Comparison of ENCODE assay signal across 1 cellular context in the genomic region with DNA sequence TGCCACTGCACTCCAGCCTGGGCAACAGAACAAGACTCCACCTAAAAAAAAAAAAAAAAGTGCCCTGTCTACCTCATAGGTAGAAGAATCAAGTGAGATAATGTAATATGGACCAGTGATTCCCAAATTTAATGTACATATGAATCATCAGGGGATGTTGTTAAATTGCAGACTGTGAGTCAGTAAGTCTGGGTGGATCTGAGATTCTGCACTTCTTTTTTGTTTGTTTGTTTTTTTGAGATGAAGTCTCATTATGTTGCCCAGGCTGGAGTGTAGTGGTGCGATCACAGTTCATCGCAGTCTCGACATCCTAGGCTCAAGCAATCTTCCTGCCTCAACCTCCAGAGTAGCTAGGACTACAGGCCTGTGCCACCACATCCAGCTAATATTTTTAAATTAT.
A peak's percentile ranks its signal among the peaks of the same experiment; 100 is the strongest.
TF ChIP-seq lines count a peak whose summit lies in the region.

No MANE protein-coding gene starts in this region.

TF ChIP-seq in HEK293, 187 proteins besides CTCF, POLR2A, EP300 and RAD21 (continued from another document and continues in another):
- TF ChIP-seq, protein P1, sequence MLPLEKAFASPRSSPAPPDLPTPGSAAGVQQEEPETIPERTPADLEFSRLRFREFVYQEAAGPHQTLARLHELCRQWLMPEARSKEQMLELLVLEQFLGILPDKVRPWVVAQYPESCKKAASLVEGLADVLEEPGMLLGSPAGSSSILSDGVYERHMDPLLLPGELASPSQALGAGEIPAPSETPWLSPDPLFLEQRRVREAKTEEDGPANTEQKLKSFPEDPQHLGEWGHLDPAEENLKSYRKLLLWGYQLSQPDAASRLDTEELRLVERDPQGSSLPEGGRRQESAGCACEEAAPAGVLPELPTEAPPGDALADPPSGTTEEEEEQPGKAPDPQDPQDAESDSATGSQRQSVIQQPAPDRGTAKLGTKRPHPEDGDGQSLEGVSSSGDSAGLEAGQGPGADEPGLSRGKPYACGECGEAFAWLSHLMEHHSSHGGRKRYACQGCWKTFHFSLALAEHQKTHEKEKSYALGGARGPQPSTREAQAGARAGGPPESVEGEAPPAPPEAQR (tag by site-specific recombination; IDR thresholded peaks at IDR 0.05): no peak
- TF ChIP-seq ZSCAN16 (tag by site-specific recombination; IDR thresholded peaks at IDR 0.05): no peak
- TF ChIP-seq ZBTB6 (tag by site-specific recombination; IDR thresholded peaks at IDR 0.05): no peak
- TF ChIP-seq GLI4 (tag by site-specific recombination; IDR thresholded peaks at IDR 0.05): no peak
- no peak for TF ChIP-seq ZNF133 (tag by site-specific recombination; IDR thresholded peaks at IDR 0.05)
- no peak for TF ChIP-seq SCRT2 (tag by site-specific recombination; IDR thresholded peaks at IDR 0.05)
- TF ChIP-seq MYNN (tag by site-specific recombination; IDR thresholded peaks at IDR 0.05; ENCODE audit: borderline replicate concordance): no peak
- TF ChIP-seq ZNF174 (tag by site-specific recombination; IDR thresholded peaks at IDR 0.05): no peak
- TF ChIP-seq ZNF146 (tag by site-specific recombination; IDR thresholded peaks at IDR 0.05): no peak
- TF ChIP-seq ZBTB17 (tag by site-specific recombination; IDR thresholded peaks at IDR 0.05): peak; percentile 31; the same call in 1 of the 2 replicates
- no peak for TF ChIP-seq ZNF843 (tag by site-specific recombination; IDR thresholded peaks at IDR 0.05)
- TF ChIP-seq GLI2 (tag by site-specific recombination; IDR thresholded peaks at IDR 0.05; ENCODE audit: borderline replicate concordance, low read depth): no peak
- TF ChIP-seq ZBTB1 (tag by site-specific recombination; IDR thresholded peaks at IDR 0.05): no peak
- TF ChIP-seq REPIN1 (tag by site-specific recombination; IDR thresholded peaks at IDR 0.05; ENCODE audit: low read depth): no peak
- no peak for TF ChIP-seq ZNF214 (tag by site-specific recombination; IDR thresholded peaks at IDR 0.05; ENCODE audit: borderline replicate concordance)
- no peak for TF ChIP-seq ZSCAN23 (tag by site-specific recombination; IDR thresholded peaks at IDR 0.05)
- TF ChIP-seq ZFP69B (tag by site-specific recombination; IDR thresholded peaks at IDR 0.05): no peak
- TF ChIP-seq, protein P2, sequence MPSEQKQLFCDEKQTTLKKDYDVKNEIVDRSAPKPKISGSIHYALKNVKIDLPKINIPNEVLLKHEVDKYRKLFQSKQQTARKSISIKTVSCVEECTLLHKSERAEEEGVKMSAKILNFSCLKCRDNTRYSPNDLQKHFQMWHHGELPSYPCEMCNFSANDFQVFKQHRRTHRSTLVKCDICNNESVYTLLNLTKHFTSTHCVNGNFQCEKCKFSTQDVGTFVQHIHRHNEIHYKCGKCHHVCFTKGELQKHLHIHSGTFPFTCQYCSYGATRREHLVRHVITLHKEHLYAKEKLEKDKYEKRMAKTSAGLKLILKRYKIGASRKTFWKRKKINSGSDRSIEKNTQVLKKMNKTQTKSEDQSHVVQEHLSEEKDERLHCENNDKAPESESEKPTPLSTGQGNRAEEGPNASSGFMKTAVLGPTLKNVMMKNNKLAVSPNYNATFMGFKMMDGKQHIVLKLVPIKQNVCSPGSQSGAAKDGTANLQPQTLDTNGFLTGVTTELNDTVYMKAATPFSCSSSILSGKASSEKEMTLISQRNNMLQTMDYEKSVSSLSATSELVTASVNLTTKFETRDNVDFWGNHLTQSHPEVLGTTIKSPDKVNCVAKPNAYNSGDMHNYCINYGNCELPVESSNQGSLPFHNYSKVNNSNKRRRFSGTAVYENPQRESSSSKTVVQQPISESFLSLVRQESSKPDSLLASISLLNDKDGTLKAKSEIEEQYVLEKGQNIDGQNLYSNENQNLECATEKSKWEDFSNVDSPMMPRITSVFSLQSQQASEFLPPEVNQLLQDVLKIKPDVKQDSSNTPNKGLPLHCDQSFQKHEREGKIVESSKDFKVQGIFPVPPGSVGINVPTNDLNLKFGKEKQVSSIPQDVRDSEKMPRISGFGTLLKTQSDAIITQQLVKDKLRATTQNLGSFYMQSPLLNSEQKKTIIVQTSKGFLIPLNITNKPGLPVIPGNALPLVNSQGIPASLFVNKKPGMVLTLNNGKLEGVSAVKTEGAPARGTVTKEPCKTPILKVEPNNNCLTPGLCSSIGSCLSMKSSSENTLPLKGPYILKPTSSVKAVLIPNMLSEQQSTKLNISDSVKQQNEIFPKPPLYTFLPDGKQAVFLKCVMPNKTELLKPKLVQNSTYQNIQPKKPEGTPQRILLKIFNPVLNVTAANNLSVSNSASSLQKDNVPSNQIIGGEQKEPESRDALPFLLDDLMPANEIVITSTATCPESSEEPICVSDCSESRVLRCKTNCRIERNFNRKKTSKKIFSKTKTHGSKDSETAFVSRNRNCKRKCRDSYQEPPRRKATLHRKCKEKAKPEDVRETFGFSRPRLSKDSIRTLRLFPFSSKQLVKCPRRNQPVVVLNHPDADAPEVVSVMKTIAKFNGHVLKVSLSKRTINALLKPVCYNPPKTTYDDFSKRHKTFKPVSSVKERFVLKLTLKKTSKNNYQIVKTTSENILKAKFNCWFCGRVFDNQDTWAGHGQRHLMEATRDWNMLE (tag by site-specific recombination; conservative IDR thresholded peaks at IDR 0.05; ENCODE audit: low read depth): no peak; the same call in 1 of the 2 replicates
- no peak for TF ChIP-seq ZNF513 (tag by site-specific recombination; IDR thresholded peaks at IDR 0.05)
- TF ChIP-seq ZNF335 (tag by site-specific recombination; conservative IDR thresholded peaks at IDR 0.05): no peak; the same call in 1 of the 2 replicates
- TF ChIP-seq ZNF621 (tag by site-specific recombination; IDR thresholded peaks at IDR 0.05): no peak
- no peak for TF ChIP-seq ZBTB8A (tag by site-specific recombination; IDR thresholded peaks at IDR 0.05)
- TF ChIP-seq ZNF548 (tag by site-specific recombination; IDR thresholded peaks at IDR 0.05): no peak
- TF ChIP-seq KLF16 (tag by site-specific recombination; IDR thresholded peaks at IDR 0.05): no peak
- no peak for TF ChIP-seq ZNF529 (tag by site-specific recombination; IDR thresholded peaks at IDR 0.05; ENCODE audit: insufficient replicate concordance)
- TF ChIP-seq WT1 (tag by site-specific recombination; IDR thresholded peaks at IDR 0.05): no peak; the same call in 1 of the 2 replicates
- no peak for TF ChIP-seq ZNF530 (tag by site-specific recombination; IDR thresholded peaks at IDR 0.05; ENCODE audit: low read depth)
- no peak for TF ChIP-seq ZNF23 (tag by site-specific recombination; IDR thresholded peaks at IDR 0.05; ENCODE audit: borderline replicate concordance)
- TF ChIP-seq ZNF549 (tag by site-specific recombination; IDR thresholded peaks at IDR 0.05): no peak
- TF ChIP-seq, protein P3, sequence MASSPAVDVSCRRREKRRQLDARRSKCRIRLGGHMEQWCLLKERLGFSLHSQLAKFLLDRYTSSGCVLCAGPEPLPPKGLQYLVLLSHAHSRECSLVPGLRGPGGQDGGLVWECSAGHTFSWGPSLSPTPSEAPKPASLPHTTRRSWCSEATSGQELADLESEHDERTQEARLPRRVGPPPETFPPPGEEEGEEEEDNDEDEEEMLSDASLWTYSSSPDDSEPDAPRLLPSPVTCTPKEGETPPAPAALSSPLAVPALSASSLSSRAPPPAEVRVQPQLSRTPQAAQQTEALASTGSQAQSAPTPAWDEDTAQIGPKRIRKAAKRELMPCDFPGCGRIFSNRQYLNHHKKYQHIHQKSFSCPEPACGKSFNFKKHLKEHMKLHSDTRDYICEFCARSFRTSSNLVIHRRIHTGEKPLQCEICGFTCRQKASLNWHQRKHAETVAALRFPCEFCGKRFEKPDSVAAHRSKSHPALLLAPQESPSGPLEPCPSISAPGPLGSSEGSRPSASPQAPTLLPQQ (tag by site-specific recombination; IDR thresholded peaks at IDR 0.05): no peak
- no peak for TF ChIP-seq ZNF433 (tag by site-specific recombination; IDR thresholded peaks at IDR 0.05; ENCODE audit: low read depth)
- TF ChIP-seq ZNF121 (tag by site-specific recombination; IDR thresholded peaks at IDR 0.05): no peak
- TF ChIP-seq ZNF394 (tag by site-specific recombination; IDR thresholded peaks at IDR 0.05; ENCODE audit: borderline replicate concordance): no peak
- TF ChIP-seq KLF10 (tag by site-specific recombination; IDR thresholded peaks at IDR 0.05): no peak
- TF ChIP-seq, protein P4, sequence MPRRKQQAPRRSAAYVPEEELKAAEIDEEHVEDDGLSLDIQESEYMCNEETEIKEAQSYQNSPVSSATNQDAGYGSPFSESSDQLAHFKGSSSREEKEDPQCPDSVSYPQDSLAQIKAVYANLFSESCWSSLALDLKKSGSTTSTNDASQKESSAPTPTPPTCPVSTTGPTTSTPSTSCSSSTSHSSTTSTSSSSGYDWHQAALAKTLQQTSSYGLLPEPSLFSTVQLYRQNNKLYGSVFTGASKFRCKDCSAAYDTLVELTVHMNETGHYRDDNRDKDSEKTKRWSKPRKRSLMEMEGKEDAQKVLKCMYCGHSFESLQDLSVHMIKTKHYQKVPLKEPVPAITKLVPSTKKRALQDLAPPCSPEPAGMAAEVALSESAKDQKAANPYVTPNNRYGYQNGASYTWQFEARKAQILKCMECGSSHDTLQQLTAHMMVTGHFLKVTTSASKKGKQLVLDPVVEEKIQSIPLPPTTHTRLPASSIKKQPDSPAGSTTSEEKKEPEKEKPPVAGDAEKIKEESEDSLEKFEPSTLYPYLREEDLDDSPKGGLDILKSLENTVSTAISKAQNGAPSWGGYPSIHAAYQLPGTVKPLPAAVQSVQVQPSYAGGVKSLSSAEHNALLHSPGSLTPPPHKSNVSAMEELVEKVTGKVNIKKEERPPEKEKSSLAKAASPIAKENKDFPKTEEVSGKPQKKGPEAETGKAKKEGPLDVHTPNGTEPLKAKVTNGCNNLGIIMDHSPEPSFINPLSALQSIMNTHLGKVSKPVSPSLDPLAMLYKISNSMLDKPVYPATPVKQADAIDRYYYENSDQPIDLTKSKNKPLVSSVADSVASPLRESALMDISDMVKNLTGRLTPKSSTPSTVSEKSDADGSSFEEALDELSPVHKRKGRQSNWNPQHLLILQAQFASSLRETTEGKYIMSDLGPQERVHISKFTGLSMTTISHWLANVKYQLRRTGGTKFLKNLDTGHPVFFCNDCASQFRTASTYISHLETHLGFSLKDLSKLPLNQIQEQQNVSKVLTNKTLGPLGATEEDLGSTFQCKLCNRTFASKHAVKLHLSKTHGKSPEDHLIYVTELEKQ (tag by site-specific recombination; IDR thresholded peaks at IDR 0.05; ENCODE audit: borderline replicate concordance): 0 out of 2 replicates have a peak, but pooled peaks have one; percentile 53
- TF ChIP-seq ZIC2 (tag by site-specific recombination; IDR thresholded peaks at IDR 0.05): no peak
- peak; percentile 36; the same call in 1 of the 2 replicates for TF ChIP-seq KLF1 (tag by site-specific recombination; IDR thresholded peaks at IDR 0.05)
- TF ChIP-seq ZNF311 (tag by site-specific recombination; IDR thresholded peaks at IDR 0.05; ENCODE audit: borderline replicate concordance): no peak
- TF ChIP-seq SP3 (tag by site-specific recombination; IDR thresholded peaks at IDR 0.05): no peak
- no peak for TF ChIP-seq AEBP2 (tag by site-specific recombination; IDR thresholded peaks at IDR 0.05; ENCODE audit: borderline replicate concordance)
- no peak for TF ChIP-seq ZNF610 (tag by site-specific recombination; IDR thresholded peaks at IDR 0.05; ENCODE audit: borderline replicate concordance)
- no peak for TF ChIP-seq ZNF677 (tag by site-specific recombination; IDR thresholded peaks at IDR 0.05)
- peak; percentile 30; the same call in 1 of the 2 replicates for TF ChIP-seq ZBTB21 (tag by site-specific recombination; IDR thresholded peaks at IDR 0.05)
- TF ChIP-seq, protein P5, sequence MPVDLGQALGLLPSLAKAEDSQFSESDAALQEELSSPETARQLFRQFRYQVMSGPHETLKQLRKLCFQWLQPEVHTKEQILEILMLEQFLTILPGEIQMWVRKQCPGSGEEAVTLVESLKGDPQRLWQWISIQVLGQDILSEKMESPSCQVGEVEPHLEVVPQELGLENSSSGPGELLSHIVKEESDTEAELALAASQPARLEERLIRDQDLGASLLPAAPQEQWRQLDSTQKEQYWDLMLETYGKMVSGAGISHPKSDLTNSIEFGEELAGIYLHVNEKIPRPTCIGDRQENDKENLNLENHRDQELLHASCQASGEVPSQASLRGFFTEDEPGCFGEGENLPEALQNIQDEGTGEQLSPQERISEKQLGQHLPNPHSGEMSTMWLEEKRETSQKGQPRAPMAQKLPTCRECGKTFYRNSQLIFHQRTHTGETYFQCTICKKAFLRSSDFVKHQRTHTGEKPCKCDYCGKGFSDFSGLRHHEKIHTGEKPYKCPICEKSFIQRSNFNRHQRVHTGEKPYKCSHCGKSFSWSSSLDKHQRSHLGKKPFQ (tag by site-specific recombination; IDR thresholded peaks at IDR 0.05): no peak
- no peak for TF ChIP-seq ZNF707 (tag by site-specific recombination; IDR thresholded peaks at IDR 0.05)
- TF ChIP-seq ZNF654 (tag by site-specific recombination; IDR thresholded peaks at IDR 0.05; ENCODE audit: low read depth): peak; percentile 12
- TF ChIP-seq ZNF354C (tag by site-specific recombination; IDR thresholded peaks at IDR 0.05; ENCODE audit: borderline replicate concordance, low read depth): no peak
- no peak for TF ChIP-seq MZF1 (tag by site-specific recombination; IDR thresholded peaks at IDR 0.05; ENCODE audit: borderline replicate concordance)
- TF ChIP-seq ZNF701 (tag by site-specific recombination; IDR thresholded peaks at IDR 0.05): no peak
